Comparison of ENCODE assay signal across 1 cellular context in genomic region chr1:64986903-64987871, GRCh38.
TF ChIP-seq lines count a peak whose summit lies in the region.

No MANE protein-coding gene starts in this region.

TF ChIP-seq in K562, 482 proteins besides CTCF, POLR2A, EP300 and RAD21 (continued from another document):
- TF ChIP-seq HDGF (IDR thresholded peaks at IDR 0.05) (no peak), GABPB2 (CRISPR knock-in tag; conservative IDR thresholded peaks at IDR 0.05) (no peak), FIP1L1 (IDR thresholded peaks at IDR 0.05; ENCODE audit: low read depth, low read length, poor library complexity, severe bottlenecking) (no peak), ASH1L (IDR thresholded peaks at IDR 0.05; ENCODE audit: borderline replicate concordance, low read depth, partially characterized antibody) (no peak), CREB3L1 (IDR thresholded peaks at IDR 0.05; ENCODE audit: borderline replicate concordance, low read depth) (no peak)
